In genomic region chr9:127793093-127793708, GRCh38 we compare ENCODE assay signal across 10 cellular contexts. TPM values are rescaled to one million over a fixed set of nuclear protein-coding genes. Genes with fewer than 3 reads are reported as not detected.
DNase-seq lines count a peak whose midpoint lies in the region; ATAC-seq and TF ChIP-seq lines count a peak whose summit lies in the region.
"Had no signal": no experiment of that assay in that cellular context is flagged by ENCODE, and none has a peak within 500 bp of the region (broad histone marks: within the 10 kb centered on the region; RNA-seq: fewer than 3 reads in every experiment).

No MANE protein-coding gene starts in this region.

- H3K9me3 ChIP-seq in RWPE2 (ENCODE audit: severe bottlenecking), result no peaks in the 10 kb centered on the region
- H3K9me3 ChIP-seq in thyroid gland, result no peaks in the 10 kb centered on the region

- no peak for DNase-seq in activated naive CD4-positive, alpha-beta T cell treated with anti-CD3 and anti-CD28 coated beads, Interleukin-2, amount 10 ng/mL, durations not matched to agents 7 days and 5 days
- DNase-seq in activated naive CD4-positive, alpha-beta T cell (lab: John Stamatoyannopoulos, UW), result no peak
- DNase-seq in RWPE2 (ENCODE audit: low spot score) (no peak), glutamatergic neuron (no peak), thyroid gland (no peak), NCI-H226 (no peak)

- TF ChIP-seq POLR2A in thyroid gland (IDR thresholded peaks at IDR 0.05), result no peak

- no peaks in the 10 kb centered on the region for H3K27me3 ChIP-seq in RWPE2 (ENCODE audit: insufficient read depth, poor library complexity, severe bottlenecking)
- H3K27me3 ChIP-seq in thyroid gland, result no peaks in the 10 kb centered on the region

- H3K4me3 ChIP-seq in RWPE2 (ENCODE audit: severe bottlenecking) (no peak overlapping the region), thyroid gland (replicated peaks in 1 of 3) (no peak overlapping the region)
- H3K4me3 ChIP-seq: coronary artery, PC-9 had no signal

- ATAC-seq in RWPE2 (ENCODE audit: low read depth) (peak; percentile 17; the same call in 1 of the 3 replicates), GM18520 (IDR thresholded peaks at IDR 0.05; ENCODE audit: unreplicated experiment) (no peak)

- no peak for TF ChIP-seq CTCF in RWPE2 (IDR thresholded peaks at IDR 0.05; ENCODE audit: poor library complexity, severe bottlenecking)
- no peak for TF ChIP-seq CTCF in glutamatergic neuron (IDR thresholded peaks at IDR 0.05; ENCODE audit: partially characterized antibody, unreplicated experiment)
- no peak for TF ChIP-seq CTCF in thyroid gland (IDR thresholded peaks at IDR 0.05)

- H3K27ac Mint-ChIP-seq in activated naive CD4-positive, alpha-beta T cell treated with anti-CD3 and anti-CD28 coated beads, Interleukin-2, amount 10 ng/mL, durations not matched to agents 7 days and 5 days, result peak overlapping the region; percentile 79
- peak overlapping the region; percentile 73 for H3K27ac Mint-ChIP-seq in glutamatergic neuron (ENCODE audit: unreplicated experiment)

- intact Hi-C loops in thyroid gland (cut with DNase I), result no loop called here

- no peak overlapping the region for H3K4me3 Mint-ChIP-seq in activated naive CD4-positive, alpha-beta T cell treated with anti-CD3 and anti-CD28 coated beads, Interleukin-2, amount 10 ng/mL, durations not matched to agents 7 days and 5 days
- H3K4me3 Mint-ChIP-seq in glutamatergic neuron (ENCODE audit: unreplicated experiment), result no peak overlapping the region

- H3K27ac ChIP-seq in RWPE2 (ENCODE audit: poor library complexity, severe bottlenecking), result no peak overlapping the region
- H3K27ac ChIP-seq in temporal lobe (ENCODE audit: low read depth, low read length), result peak overlapping the region; percentile 17
- peak overlapping the region in 1 of 3 donors; percentile 30 for H3K27ac ChIP-seq in thyroid gland
- H3K27ac ChIP-seq: PC-9 had no signal

- 75 to 78% methylated on average over 7 to 8 of the region's 8 CpGs for WGBS in thyroid gland, 2 donors

- no peaks in the 10 kb centered on the region for H3K4me1 ChIP-seq in RWPE2 (ENCODE audit: insufficient read depth, poor library complexity, severe bottlenecking)
- H3K4me1 ChIP-seq in thyroid gland, result peaks cover 13 to 26% of the 10 kb centered on the region in 2 donors

- CTCF ChIA-PET in activated naive CD4-positive, alpha-beta T cell treated with anti-CD3 and anti-CD28 coated beads, Interleukin-2, amount 10 ng/mL, durations not matched to agents 7 days and 5 days (lab: Charles Lee), result interaction anchor here (0.7 to 2.0 kb wide), 4 partner anchors 8 to 128 kb away, joined by 3 to 12 read pairs (median 4); no protein-coding TSS in a partner anchor

- peaks cover 53% of the 10 kb centered on the region for H3K4me1 Mint-ChIP-seq in activated naive CD4-positive, alpha-beta T cell treated with anti-CD3 and anti-CD28 coated beads, Interleukin-2, amount 10 ng/mL, durations not matched to agents 7 days and 5 days
- H3K4me1 Mint-ChIP-seq in glutamatergic neuron (ENCODE audit: low read depth, unreplicated experiment), result peaks cover 5% of the 10 kb centered on the region

- H3K9me3 Mint-ChIP-seq in activated naive CD4-positive, alpha-beta T cell treated with anti-CD3 and anti-CD28 coated beads, Interleukin-2, amount 10 ng/mL, durations not matched to agents 7 days and 5 days, result no peaks in the 10 kb centered on the region
- H3K9me3 Mint-ChIP-seq in glutamatergic neuron (ENCODE audit: unreplicated experiment), result peaks cover 7% of the 10 kb centered on the region

- no peaks in the 10 kb centered on the region for H3K27me3 Mint-ChIP-seq in activated naive CD4-positive, alpha-beta T cell treated with anti-CD3 and anti-CD28 coated beads, Interleukin-2, amount 10 ng/mL, durations not matched to agents 7 days and 5 days
- peaks cover 1% of the 10 kb centered on the region for H3K27me3 Mint-ChIP-seq in glutamatergic neuron (ENCODE audit: unreplicated experiment)

- peaks cover 35% of the 10 kb centered on the region for H3K36me3 Mint-ChIP-seq in activated naive CD4-positive, alpha-beta T cell treated with anti-CD3 and anti-CD28 coated beads, Interleukin-2, amount 10 ng/mL, durations not matched to agents 7 days and 5 days
- H3K36me3 Mint-ChIP-seq in glutamatergic neuron (ENCODE audit: unreplicated experiment), result no peaks in the 10 kb centered on the region

- H3K36me3 ChIP-seq in RWPE2 (ENCODE audit: low read depth), result peaks cover 36% of the 10 kb centered on the region
- peaks cover 35 to 43% of the 10 kb centered on the region in 2 donors for H3K36me3 ChIP-seq in thyroid gland

RNA-seq across cellular contexts. Expression of gene CDK9, which starts 7.4 kb away (rescaled TPM):
- 83.9 TPM for total RNA-seq in glutamatergic neuron (ENCODE audit: unreplicated experiment)
- total RNA-seq in temporal lobe, result 40.1 TPM
- total RNA-seq in thyroid gland, result 10 to 100 TPM; 47.5 to 85.2 (median 78.3) TPM

RNA-seq across cellular contexts. Expression of gene FPGS, which starts 9.5 kb away (rescaled TPM):
- total RNA-seq in glutamatergic neuron (ENCODE audit: unreplicated experiment) (44.2 TPM), temporal lobe (17.2 TPM), thyroid gland (10 to 100 TPM; 58.5 to 78.0 (median 62.1) TPM)

RNA-seq across cellular contexts. Expression of gene SH2D3C, which starts 14.7 kb away (rescaled TPM):
- total RNA-seq in glutamatergic neuron (ENCODE audit: unreplicated experiment), result 71.7 TPM
- total RNA-seq in temporal lobe, result 5.4 TPM
- total RNA-seq in thyroid gland, result 10 to 100 TPM; 10.0 to 24.9 (median 18.2) TPM

RNA-seq across cellular contexts. Expression of gene TOR2A, which starts 58.1 kb away (rescaled TPM):
- 27.5 TPM for total RNA-seq in glutamatergic neuron (ENCODE audit: unreplicated experiment)
- total RNA-seq in temporal lobe, result 6.4 TPM
- 10 to 100 TPM in 3 of 4 donors, 1 to 10 TPM in 1; 8.9 to 23.1 (median 14.2) TPM for total RNA-seq in thyroid gland
